In genomic region chr22:42519544-42520237, GRCh38 we compare ENCODE assay signal across 1 cellular context.
TF ChIP-seq lines count a peak whose summit lies in the region.

A gene with protein sequence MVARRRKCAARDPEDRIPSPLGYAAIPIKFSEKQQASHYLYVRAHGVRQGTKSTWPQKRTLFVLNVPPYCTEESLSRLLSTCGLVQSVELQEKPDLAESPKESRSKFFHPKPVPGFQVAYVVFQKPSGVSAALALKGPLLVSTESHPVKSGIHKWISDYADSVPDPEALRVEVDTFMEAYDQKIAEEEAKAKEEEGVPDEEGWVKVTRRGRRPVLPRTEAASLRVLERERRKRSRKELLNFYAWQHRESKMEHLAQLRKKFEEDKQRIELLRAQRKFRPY (minus strand): TSS chr22:42519796. CDS start chr22:42519786, 10 bp downstream.

TF ChIP-seq in HepG2, 621 proteins besides CTCF, POLR2A, EP300 and RAD21 (continued from another document and continues in another):
- TF ChIP-seq, protein P1, sequence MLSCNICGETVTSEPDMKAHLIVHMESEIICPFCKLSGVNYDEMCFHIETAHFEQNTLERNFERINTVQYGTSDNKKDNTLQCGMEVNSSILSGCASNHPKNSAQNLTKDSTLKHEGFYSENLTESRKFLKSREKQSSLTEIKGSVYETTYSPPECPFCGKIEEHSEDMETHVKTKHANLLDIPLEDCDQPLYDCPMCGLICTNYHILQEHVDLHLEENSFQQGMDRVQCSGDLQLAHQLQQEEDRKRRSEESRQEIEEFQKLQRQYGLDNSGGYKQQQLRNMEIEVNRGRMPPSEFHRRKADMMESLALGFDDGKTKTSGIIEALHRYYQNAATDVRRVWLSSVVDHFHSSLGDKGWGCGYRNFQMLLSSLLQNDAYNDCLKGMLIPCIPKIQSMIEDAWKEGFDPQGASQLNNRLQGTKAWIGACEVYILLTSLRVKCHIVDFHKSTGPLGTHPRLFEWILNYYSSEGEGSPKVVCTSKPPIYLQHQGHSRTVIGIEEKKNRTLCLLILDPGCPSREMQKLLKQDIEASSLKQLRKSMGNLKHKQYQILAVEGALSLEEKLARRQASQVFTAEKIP (CRISPR knock-in tag; IDR thresholded peaks at IDR 0.05; ENCODE audit: borderline replicate concordance), result no peak
- TF ChIP-seq HIC2 (CRISPR knock-in tag; IDR thresholded peaks at IDR 0.05; ENCODE audit: low read depth) (no peak), POLR2AphosphoS5 (IDR thresholded peaks at IDR 0.05; ENCODE audit: low read depth, low read length) (peak; percentile 58), SIN3B (IDR thresholded peaks at IDR 0.05; ENCODE audit: low read length) (0 out of 2 replicates have a peak, but pooled peaks have one; percentile 38), LRRFIP1 (CRISPR knock-in tag; conservative IDR thresholded peaks at IDR 0.05) (no peak), FOXO4 (CRISPR knock-in tag; conservative IDR thresholded peaks at IDR 0.05) (no peak), IKZF1 (IDR thresholded peaks at IDR 0.05) (no peak), KDM1A (CRISPR knock-in tag; IDR thresholded peaks at IDR 0.05) (no peak), ZNF720 (CRISPR knock-in tag; IDR thresholded peaks at IDR 0.05) (no peak), SMYD3 (CRISPR knock-in tag; IDR thresholded peaks at IDR 0.05) (no peak), ZNF556 (CRISPR knock-in tag; IDR thresholded peaks at IDR 0.05; ENCODE audit: borderline replicate concordance) (no peak), FOXP4 (CRISPR knock-in tag; IDR thresholded peaks at IDR 0.05) (no peak), ZNF572 (CRISPR knock-in tag; IDR thresholded peaks at IDR 0.05) (0 out of 2 replicates have a peak, but pooled peaks have one; percentile 38), CREB3 (CRISPR knock-in tag; IDR thresholded peaks at IDR 0.05) (no peak), CBFB (CRISPR knock-in tag; IDR thresholded peaks at IDR 0.05) (peak; percentile 58; the same call in 1 of the 2 replicates), ZNF501 (CRISPR knock-in tag; IDR thresholded peaks at IDR 0.05) (peak; percentile 53), ZNF644 (CRISPR knock-in tag; IDR thresholded peaks at IDR 0.05; ENCODE audit: low read depth) (no peak), ZNF33A (CRISPR knock-in tag; IDR thresholded peaks at IDR 0.05; ENCODE audit: borderline replicate concordance) (no peak), ZNF605 (CRISPR knock-in tag; IDR thresholded peaks at IDR 0.05) (no peak), GABPB1 (CRISPR knock-in tag; IDR thresholded peaks at IDR 0.05) (peak; percentile 79), ZNF496 (CRISPR knock-in tag; IDR thresholded peaks at IDR 0.05; ENCODE audit: insufficient replicate concordance) (no peak), ZNF703 (CRISPR knock-in tag; IDR thresholded peaks at IDR 0.05; ENCODE audit: borderline replicate concordance) (no peak), DRAP1 (CRISPR knock-in tag; IDR thresholded peaks at IDR 0.05) (peak; percentile 50; the same call in 1 of the 2 replicates), MATR3 (CRISPR knock-in tag; IDR thresholded peaks at IDR 0.05) (no peak), SP4 (CRISPR knock-in tag; IDR thresholded peaks at IDR 0.05) (no peak), KLF11 (CRISPR knock-in tag; IDR thresholded peaks at IDR 0.05) (no peak), ZNF776 (CRISPR knock-in tag; IDR thresholded peaks at IDR 0.05) (0 out of 2 replicates have a peak, but pooled peaks have one; percentile 51), FOXK1 (CRISPR knock-in tag; IDR thresholded peaks at IDR 0.05; ENCODE audit: borderline replicate concordance, low read depth) (peak; percentile 11; the same call in 1 of the 2 replicates), ZNF256 (CRISPR knock-in tag; conservative IDR thresholded peaks at IDR 0.05) (no peak)
- TF ChIP-seq, protein P2, sequence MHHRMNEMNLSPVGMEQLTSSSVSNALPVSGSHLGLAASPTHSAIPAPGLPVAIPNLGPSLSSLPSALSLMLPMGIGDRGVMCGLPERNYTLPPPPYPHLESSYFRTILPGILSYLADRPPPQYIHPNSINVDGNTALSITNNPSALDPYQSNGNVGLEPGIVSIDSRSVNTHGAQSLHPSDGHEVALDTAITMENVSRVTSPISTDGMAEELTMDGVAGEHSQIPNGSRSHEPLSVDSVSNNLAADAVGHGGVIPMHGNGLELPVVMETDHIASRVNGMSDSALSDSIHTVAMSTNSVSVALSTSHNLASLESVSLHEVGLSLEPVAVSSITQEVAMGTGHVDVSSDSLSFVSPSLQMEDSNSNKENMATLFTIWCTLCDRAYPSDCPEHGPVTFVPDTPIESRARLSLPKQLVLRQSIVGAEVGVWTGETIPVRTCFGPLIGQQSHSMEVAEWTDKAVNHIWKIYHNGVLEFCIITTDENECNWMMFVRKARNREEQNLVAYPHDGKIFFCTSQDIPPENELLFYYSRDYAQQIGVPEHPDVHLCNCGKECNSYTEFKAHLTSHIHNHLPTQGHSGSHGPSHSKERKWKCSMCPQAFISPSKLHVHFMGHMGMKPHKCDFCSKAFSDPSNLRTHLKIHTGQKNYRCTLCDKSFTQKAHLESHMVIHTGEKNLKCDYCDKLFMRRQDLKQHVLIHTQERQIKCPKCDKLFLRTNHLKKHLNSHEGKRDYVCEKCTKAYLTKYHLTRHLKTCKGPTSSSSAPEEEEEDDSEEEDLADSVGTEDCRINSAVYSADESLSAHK (CRISPR knock-in tag; IDR thresholded peaks at IDR 0.05; ENCODE audit: borderline replicate concordance), result no peak
- TF ChIP-seq, protein P3, sequence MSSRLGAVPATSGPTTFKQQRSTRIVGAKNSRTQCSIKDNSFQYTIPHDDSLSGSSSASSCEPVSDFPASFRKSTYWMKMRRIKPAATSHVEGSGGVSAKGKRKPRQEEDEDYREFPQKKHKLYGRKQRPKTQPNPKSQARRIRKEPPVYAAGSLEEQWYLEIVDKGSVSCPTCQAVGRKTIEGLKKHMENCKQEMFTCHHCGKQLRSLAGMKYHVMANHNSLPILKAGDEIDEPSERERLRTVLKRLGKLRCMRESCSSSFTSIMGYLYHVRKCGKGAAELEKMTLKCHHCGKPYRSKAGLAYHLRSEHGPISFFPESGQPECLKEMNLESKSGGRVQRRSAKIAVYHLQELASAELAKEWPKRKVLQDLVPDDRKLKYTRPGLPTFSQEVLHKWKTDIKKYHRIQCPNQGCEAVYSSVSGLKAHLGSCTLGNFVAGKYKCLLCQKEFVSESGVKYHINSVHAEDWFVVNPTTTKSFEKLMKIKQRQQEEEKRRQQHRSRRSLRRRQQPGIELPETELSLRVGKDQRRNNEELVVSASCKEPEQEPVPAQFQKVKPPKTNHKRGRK (CRISPR knock-in tag; IDR thresholded peaks at IDR 0.05), result no peak
- TF ChIP-seq, protein P4, sequence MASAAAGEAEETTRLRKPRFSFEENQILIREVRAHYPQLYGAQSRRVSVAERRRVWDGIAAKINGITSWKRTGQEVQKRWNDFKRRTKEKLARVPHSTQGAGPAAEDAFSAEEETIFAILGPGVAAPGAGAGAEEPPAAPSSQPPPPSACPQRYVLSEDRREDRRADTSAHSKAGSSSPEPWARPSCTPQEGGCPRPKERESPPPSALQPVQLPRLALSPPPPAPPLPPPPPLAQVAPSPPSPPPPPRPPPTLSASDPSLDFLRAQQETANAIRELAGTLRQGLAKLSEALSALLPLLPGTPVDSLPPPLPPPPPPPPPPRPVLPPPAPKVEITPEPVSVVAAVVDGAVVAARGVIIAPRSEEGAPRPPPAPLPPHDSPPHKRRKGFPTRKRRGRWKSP (CRISPR knock-in tag; IDR thresholded peaks at IDR 0.05), result 0 out of 2 replicates have a peak, but pooled peaks have one; percentile 2
- TF ChIP-seq, protein P5, sequence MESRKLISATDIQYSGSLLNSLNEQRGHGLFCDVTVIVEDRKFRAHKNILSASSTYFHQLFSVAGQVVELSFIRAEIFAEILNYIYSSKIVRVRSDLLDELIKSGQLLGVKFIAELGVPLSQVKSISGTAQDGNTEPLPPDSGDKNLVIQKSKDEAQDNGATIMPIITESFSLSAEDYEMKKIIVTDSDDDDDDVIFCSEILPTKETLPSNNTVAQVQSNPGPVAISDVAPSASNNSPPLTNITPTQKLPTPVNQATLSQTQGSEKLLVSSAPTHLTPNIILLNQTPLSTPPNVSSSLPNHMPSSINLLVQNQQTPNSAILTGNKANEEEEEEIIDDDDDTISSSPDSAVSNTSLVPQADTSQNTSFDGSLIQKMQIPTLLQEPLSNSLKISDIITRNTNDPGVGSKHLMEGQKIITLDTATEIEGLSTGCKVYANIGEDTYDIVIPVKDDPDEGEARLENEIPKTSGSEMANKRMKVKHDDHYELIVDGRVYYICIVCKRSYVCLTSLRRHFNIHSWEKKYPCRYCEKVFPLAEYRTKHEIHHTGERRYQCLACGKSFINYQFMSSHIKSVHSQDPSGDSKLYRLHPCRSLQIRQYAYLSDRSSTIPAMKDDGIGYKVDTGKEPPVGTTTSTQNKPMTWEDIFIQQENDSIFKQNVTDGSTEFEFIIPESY (CRISPR knock-in tag; IDR thresholded peaks at IDR 0.05), result no peak
- TF ChIP-seq, protein P6, sequence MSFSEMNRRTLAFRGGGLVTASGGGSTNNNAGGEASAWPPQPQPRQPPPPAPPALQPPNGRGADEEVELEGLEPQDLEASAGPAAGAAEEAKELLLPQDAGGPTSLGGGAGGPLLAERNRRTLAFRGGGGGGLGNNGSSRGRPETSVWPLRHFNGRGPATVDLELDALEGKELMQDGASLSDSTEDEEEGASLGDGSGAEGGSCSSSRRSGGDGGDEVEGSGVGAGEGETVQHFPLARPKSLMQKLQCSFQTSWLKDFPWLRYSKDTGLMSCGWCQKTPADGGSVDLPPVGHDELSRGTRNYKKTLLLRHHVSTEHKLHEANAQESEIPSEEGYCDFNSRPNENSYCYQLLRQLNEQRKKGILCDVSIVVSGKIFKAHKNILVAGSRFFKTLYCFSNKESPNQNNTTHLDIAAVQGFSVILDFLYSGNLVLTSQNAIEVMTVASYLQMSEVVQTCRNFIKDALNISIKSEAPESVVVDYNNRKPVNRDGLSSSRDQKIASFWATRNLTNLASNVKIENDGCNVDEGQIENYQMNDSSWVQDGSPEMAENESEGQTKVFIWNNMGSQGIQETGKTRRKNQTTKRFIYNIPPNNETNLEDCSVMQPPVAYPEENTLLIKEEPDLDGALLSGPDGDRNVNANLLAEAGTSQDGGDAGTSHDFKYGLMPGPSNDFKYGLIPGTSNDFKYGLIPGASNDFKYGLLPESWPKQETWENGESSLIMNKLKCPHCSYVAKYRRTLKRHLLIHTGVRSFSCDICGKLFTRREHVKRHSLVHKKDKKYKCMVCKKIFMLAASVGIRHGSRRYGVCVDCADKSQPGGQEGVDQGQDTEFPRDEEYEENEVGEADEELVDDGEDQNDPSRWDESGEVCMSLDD (CRISPR knock-in tag; IDR thresholded peaks at IDR 0.05; ENCODE audit: borderline replicate concordance), result no peak
